8 cellular contexts compared by ENCODE assay signal in genomic region chr12:74890237-74890599, GRCh38.
DNase-seq lines count a peak whose midpoint lies in the region; ATAC-seq and TF ChIP-seq lines count a peak whose summit lies in the region.

No MANE protein-coding gene starts in this region.

- peak overlapping the region; percentile 24 for H3K4me3 ChIP-seq in WI38 (ENCODE audit: low read depth, low read length)
- H3K4me3 ChIP-seq in kidney epithelial cell (ENCODE audit: low read depth, low read length), result no peak overlapping the region
- no peak overlapping the region for H3K4me3 ChIP-seq in ascending aorta

- H3K36me3 ChIP-seq in kidney epithelial cell (ENCODE audit: control insufficient read depth, insufficient read depth, low read length) (no peaks in the 10 kb centered on the region), ascending aorta (no peaks in the 10 kb centered on the region)

- H3K27me3 ChIP-seq in kidney epithelial cell (ENCODE audit: control insufficient read depth, insufficient read depth, low read length), result no peaks in the 10 kb centered on the region
- H3K27me3 ChIP-seq in ascending aorta, result no peaks in the 10 kb centered on the region

- TF ChIP-seq CTCF in WI38 (IDR thresholded peaks at IDR 0.05; ENCODE audit: low read depth, low read length) (no peak), kidney epithelial cell (IDR thresholded peaks at IDR 0.05; ENCODE audit: insufficient read depth, low read length, poor library complexity, severe bottlenecking) (no peak), ascending aorta (IDR thresholded peaks at IDR 0.05) (no peak)

- ATAC-seq in GM19468 (IDR thresholded peaks at IDR 0.05; ENCODE audit: extremely low read depth, unreplicated experiment) (peak; percentile 53), HG03442 (IDR thresholded peaks at IDR 0.05; ENCODE audit: unreplicated experiment) (peak; percentile 95)

- DNase-seq in EH (ENCODE audit: low read depth) (peak; percentile 88), kidney epithelial cell (ENCODE audit: low read depth) (peak; percentile 80), NOMO-1 (lab: John Stamatoyannopoulos, UW; ENCODE audit: unreplicated experiment in 2 of 2) (no peak), HT-29 (ENCODE audit: low spot score) (no peak), ascending aorta (ENCODE audit: low spot score in 2 of 2) (no peak)

- no peaks in the 10 kb centered on the region for H3K4me1 ChIP-seq in ascending aorta

- intact Hi-C loops in ascending aorta (cut with DNase I), result no loop called here

- no peaks in the 10 kb centered on the region for H3K9me3 ChIP-seq in ascending aorta

- no peak overlapping the region for H3K27ac ChIP-seq in ascending aorta

Comparison
In these comparisons a context has a peak if more than half of its experiments do, and no peak if none do; other contexts are left out.
1. DNase-seq: peak in EH (single experiment) and kidney epithelial cell (single experiment); none in NOMO-1 (0 of 2), HT-29 (single experiment) and ascending aorta (0 of 2).